15 cellular contexts compared by ENCODE assay signal in genomic region chr15:57401546-57401945, GRCh38. TPM values are rescaled to one million over a fixed set of nuclear protein-coding genes. Genes with fewer than 3 reads are reported as not detected.
DNase-seq lines count a peak whose midpoint lies in the region; ATAC-seq, FAIRE-seq and TF ChIP-seq lines count a peak whose summit lies in the region.
"Had no signal": no experiment of that assay in that cellular context is flagged by ENCODE, and none has a peak within 500 bp of the region (broad histone marks: within the 10 kb centered on the region; RNA-seq: fewer than 3 reads in every experiment).

No MANE protein-coding gene starts in this region.

- no peak overlapping the region for H3K4me3 ChIP-seq in bronchial epithelial cell (ENCODE audit: low read depth, low read length)
- no peak overlapping the region for H3K4me3 ChIP-seq in colonic mucosa

- H3K9me3 ChIP-seq in colonic mucosa: no peaks in the 10 kb centered on the region

- H3K9ac ChIP-seq in colonic mucosa (ENCODE audit: low read depth in 2 of 2, low read length in 2 of 2): no peak overlapping the region

- no peaks in the 10 kb centered on the region for H3K36me3 ChIP-seq in bronchial epithelial cell (ENCODE audit: control insufficient read depth, insufficient read depth, low read length)
- H3K36me3 ChIP-seq in colonic mucosa: no peaks in the 10 kb centered on the region

- intact Hi-C loops in colonic mucosa (cut with DNase I): no loop called here

- no peaks in the 10 kb centered on the region for H3K4me1 ChIP-seq in colonic mucosa

- TF ChIP-seq CTCF in bronchial epithelial cell (IDR thresholded peaks at IDR 0.05; ENCODE audit: insufficient read depth, low read length, severe bottlenecking) (no peak), colonic mucosa (IDR thresholded peaks at IDR 0.05) (no peak)

- no peaks in the 10 kb centered on the region for H3K27me3 ChIP-seq in bronchial epithelial cell (ENCODE audit: control insufficient read depth, insufficient read depth, low read length)
- H3K27me3 ChIP-seq in colonic mucosa: no peaks in the 10 kb centered on the region

- no peak overlapping the region for H3K27ac ChIP-seq in colonic mucosa

- ATAC-seq in HG03342 (IDR thresholded peaks at IDR 0.05; ENCODE audit: unreplicated experiment): no peak
- ATAC-seq: CD8-positive, alpha-beta T cell had no signal

- DNase-seq in EH (ENCODE audit: low read depth) (peak; percentile 32), RPMI7951 (ENCODE audit: low read depth) (peak; percentile 62), bronchial epithelial cell (ENCODE audit: low read depth) (peak; percentile 7), stromal cell of bone marrow (ENCODE audit: low read depth) (peak; percentile 54), colonic mucosa (no peak), NCI-H1092 (lab: John Stamatoyannopoulos, UW) (no peak)
- DNase-seq: ACHN; CD8-positive, alpha-beta T cell; COR-L47; DMS153; HCEC 1CT; HFFc6; IMR-90 had no signal

- FAIRE-seq in bronchial epithelial cell (lab: Jason Lieb, UNC): peak; percentile 88
- FAIRE-seq: D721Med had no signal

RNA-seq across cellular contexts. Expression of gene CGNL1, which starts 25.2 kb away (rescaled TPM):
- total RNA-seq in RPMI7951 (2014; rRNA removed; shearing (Covaris generic)): under 0.01 TPM in 2 replicates
- 0.53 and 1.5 TPM in 2 replicates for total RNA-seq in bronchial epithelial cell
- 1 to 10 TPM; 3.9 to 4.7 TPM for total RNA-seq in colonic mucosa
- total RNA-seq: CD8-positive, alpha-beta T cell had no signal

Comparison
In these comparisons a context has a peak if more than half of its experiments do, and no peak if none do; other contexts are left out.
1. DNase-seq: peak in EH (single experiment), RPMI7951 (single experiment), bronchial epithelial cell (single experiment) and stromal cell of bone marrow (single experiment); none in colonic mucosa (single experiment) and NCI-H1092 (single experiment).